8 cellular contexts compared by ENCODE assay signal in genomic region chr1:173866462-173866861, GRCh38. TPM values are rescaled to one million over a fixed set of nuclear protein-coding genes. Genes with fewer than 3 reads are reported as not detected.
DNase-seq lines count a peak whose midpoint lies in the region; ATAC-seq, FAIRE-seq and TF ChIP-seq lines count a peak whose summit lies in the region.

No MANE protein-coding gene starts in this region.

- H2BK12ac ChIP-seq in H1 (ENCODE audit: low read depth, low read length) (no peak overlapping the region), neuronal stem cell (ENCODE audit: low read length) (no peak overlapping the region)

- H2BK15ac ChIP-seq in H1 (ENCODE audit: low read length) (no peak overlapping the region), neuronal stem cell (ENCODE audit: low read length) (no peak overlapping the region)

- H3K4me1 ChIP-seq in OCI-LY3 (ENCODE audit: low read length), result peaks cover 61% of the 10 kb centered on the region
- peaks cover 2 to 10% (median 4%) of the 10 kb centered on the region in 4 experiments; a peak in 5 of 7 replicates for H3K4me1 ChIP-seq in H1 (replicated peaks in 1 of 4; ENCODE audit: control insufficient read depth in 3 of 4, insufficient read depth in 4 of 4, low read length in 3 of 4)
- H3K4me1 ChIP-seq in neuronal stem cell (ENCODE audit: control insufficient read depth in 2 of 2, insufficient read depth in 1 of 2, low read depth in 1 of 2, low read length in 2 of 2), result peaks cover 4 to 11% of the 10 kb centered on the region in 2 donors

- peaks cover 3% of the 10 kb centered on the region for H3K23me2 ChIP-seq in H1 (ENCODE audit: low read depth, low read length)

- no peak for TF ChIP-seq RAD21 in H1 (IDR thresholded peaks at IDR 0.05 in 1 of 2, conservative IDR thresholded peaks at IDR 0.05 in 1 of 2; ENCODE audit: low read depth in 2 of 2, low read length in 2 of 2)

- H3K4me2 ChIP-seq in OCI-LY3 (ENCODE audit: low read length) (peak overlapping the region; percentile 95), H1 (ENCODE audit: insufficient read depth in 1 of 2, low read depth in 2 of 2, low read length in 2 of 2) (peak overlapping the region; percentile 68 to 95), neuronal stem cell (ENCODE audit: insufficient read depth, low read length, poor library complexity, severe bottlenecking) (peak overlapping the region; percentile 89)

- H3K4ac ChIP-seq in H1 (replicated peaks; ENCODE audit: insufficient read length, low read depth, low read length) (peak overlapping the region; percentile 44), neuronal stem cell (ENCODE audit: low read length) (no peak overlapping the region)

- H2BK120ac ChIP-seq in H1 (replicated peaks; ENCODE audit: low read depth, low read length) (no peak overlapping the region), neuronal stem cell (ENCODE audit: low read depth, low read length) (no peak overlapping the region)

- H3K18ac ChIP-seq in H1 (ENCODE audit: extremely low read depth, low read length) (no peak overlapping the region), neuronal stem cell (ENCODE audit: low read length) (no peak overlapping the region)

- H3K9me3 ChIP-seq in OCI-LY3 (ENCODE audit: insufficient read depth, low read length) (no peaks in the 10 kb centered on the region), H1 (ENCODE audit: insufficient read depth in 2 of 2, low read depth in 1 of 2, low read length in 1 of 2) (no peaks in the 10 kb centered on the region), neuronal stem cell (replicated peaks in 1 of 2; ENCODE audit: control insufficient read depth in 2 of 2, insufficient read depth in 1 of 2, low read depth in 1 of 2, low read length in 2 of 2) (no peaks in the 10 kb centered on the region)

- H3K27me3 ChIP-seq in OCI-LY3 (ENCODE audit: low read depth, low read length) (no peaks in the 10 kb centered on the region), H1 (replicated peaks in 1 of 4; ENCODE audit: control insufficient read depth in 3 of 4, extremely low read depth in 1 of 4, insufficient read depth in 3 of 4, low read length in 3 of 4) (no peaks in the 10 kb centered on the region), neuronal stem cell (ENCODE audit: control insufficient read depth in 3 of 3, insufficient read depth in 3 of 3, low read depth in 1 of 3, low read length in 3 of 3) (no peaks in the 10 kb centered on the region)

- H3K14ac ChIP-seq in H1 (ENCODE audit: insufficient read length) (no peak overlapping the region), neuronal stem cell (ENCODE audit: low read length) (no peak overlapping the region)

- no peak overlapping the region for H2AFZ ChIP-seq in OCI-LY3 (ENCODE audit: low read depth, low read length)
- no peak overlapping the region for H2AFZ ChIP-seq in H1 (ENCODE audit: low read length)
- no peak overlapping the region for H2AFZ ChIP-seq in neuronal stem cell (ENCODE audit: low read length)

- peak; percentile 20 for DNase-seq in EL
- DNase-seq in H1 (ENCODE audit: low read depth in 1 of 2, low spot score in 2 of 2), result no peak
- no peak for DNase-seq in neuronal stem cell (ENCODE audit: low spot score)
- no peak for DNase-seq in DMS114 treated with DMSO at 0.1 percent for 48 hours (lab: John Stamatoyannopoulos, UW; ENCODE audit: unreplicated experiment)
- DNase-seq in activated CD4-positive, alpha-beta T cell treated with anti-CD3 and anti-CD28 coated beads, Interleukin-2, amount 50 U/mL, for 48 hours, result no peak

- POLR2A ChIA-PET in H1 (lab: Charles Lee; ENCODE audit: partially characterized antibody), result interaction anchor here (0.9 to 13.3 kb wide), 19 partner anchors 10 to 373 kb away, joined by 3 to 475 read pairs (median 13); partner anchors contain the start of genes CENPL, DARS2 and RC3H1

- H3K9ac ChIP-seq in OCI-LY3 (ENCODE audit: low read length), result peak overlapping the region; percentile 90
- peak overlapping the region; percentile 97 to 99 (median 97) for H3K9ac ChIP-seq in H1 (replicated peaks in 1 of 4; ENCODE audit: extremely low read depth in 1 of 4, low read depth in 3 of 4, low read length in 3 of 4)
- no peak overlapping the region for H3K9ac ChIP-seq in neuronal stem cell (ENCODE audit: low read depth, low read length, poor library complexity)

- FAIRE-seq in H1 (lab: Jason Lieb, UNC), result no peak

- H2AK5ac ChIP-seq in H1 (ENCODE audit: low read depth, low read length), result no peak overlapping the region
- no peak overlapping the region for H2AK5ac ChIP-seq in neuronal stem cell (ENCODE audit: low read depth, low read length)

- peaks cover 57% of the 10 kb centered on the region for H3K36me3 ChIP-seq in OCI-LY3 (replicated peaks; ENCODE audit: low read depth, low read length)
- H3K36me3 ChIP-seq in H1 (ENCODE audit: control insufficient read depth in 2 of 4, insufficient read depth in 4 of 4, low read length in 3 of 4), result peaks cover 29 to 59% (median 44%) of the 10 kb centered on the region in 4 experiments
- peaks cover 19 to 76% of the 10 kb centered on the region in 2 donors for H3K36me3 ChIP-seq in neuronal stem cell (replicated peaks in 1 of 2; ENCODE audit: control insufficient read depth in 2 of 2, insufficient read depth in 2 of 2, low read length in 2 of 2)

- CTCF ChIA-PET in H1 (lab: Charles Lee; ENCODE audit: partially characterized antibody), result no interaction called here

- H3K56ac ChIP-seq in H1 (replicated peaks; ENCODE audit: insufficient read length, low read depth, low read length), result peak overlapping the region; percentile 42

- H3K27ac ChIP-seq in OCI-LY3 (ENCODE audit: low read length), result peak overlapping the region; percentile 82
- peak overlapping the region; percentile 92 for H3K27ac ChIP-seq in H1 (ENCODE audit: low read depth, low read length)
- no peak overlapping the region for H3K27ac ChIP-seq in neuronal stem cell (replicated peaks; ENCODE audit: low read length)

- TF ChIP-seq EP300 in H1 (IDR thresholded peaks at IDR 0.05; ENCODE audit: borderline replicate concordance in 1 of 2, low read depth in 2 of 2, low read length in 2 of 2), result no peak

- H3K4me3 ChIP-seq in OCI-LY3 (ENCODE audit: low read length), result peak overlapping the region; percentile 90
- H3K4me3 ChIP-seq in H1 (ENCODE audit: extremely low read depth in 1 of 4, insufficient read depth in 2 of 4, low read depth in 3 of 4, low read length in 4 of 4), result peak overlapping the region; percentile 90 to 100 (median 92)
- peak overlapping the region; percentile 86 to 97 for H3K4me3 ChIP-seq in neuronal stem cell (ENCODE audit: low read length in 2 of 2)

- ATAC-seq in GM21526 (IDR thresholded peaks at IDR 0.05; ENCODE audit: low FRiP score, unreplicated experiment), result no peak
- no peak for ATAC-seq in HG02588 (IDR thresholded peaks at IDR 0.05; ENCODE audit: unreplicated experiment)

- no peak overlapping the region for H2BK20ac ChIP-seq in H1 (ENCODE audit: low read length)

- H2BK5ac ChIP-seq in H1 (ENCODE audit: low read depth, low read length), result peak overlapping the region; percentile 98; the same call in 1 of the 2 replicates
- no peak overlapping the region for H2BK5ac ChIP-seq in neuronal stem cell (ENCODE audit: low read length)

- H4K91ac ChIP-seq in H1 (replicated peaks; ENCODE audit: insufficient read length, low read length) (no peak overlapping the region), neuronal stem cell (ENCODE audit: low read depth, low read length, poor library complexity) (no peak overlapping the region)

- H4K8ac ChIP-seq in H1 (ENCODE audit: extremely low read depth, insufficient read depth, low read length) (no peak overlapping the region), neuronal stem cell (ENCODE audit: low read depth, low read length) (no peak overlapping the region)

- peak overlapping the region; percentile 60 for H4K5ac ChIP-seq in H1 (ENCODE audit: insufficient read length, low read depth, low read length)

- H3K23ac ChIP-seq in H1 (ENCODE audit: insufficient read length) (no peak overlapping the region), neuronal stem cell (ENCODE audit: low read depth, low read length, poor library complexity) (no peak overlapping the region)

- peaks cover 43% of the 10 kb centered on the region for H4K20me1 ChIP-seq in OCI-LY3 (ENCODE audit: insufficient read depth, low read length)
- H4K20me1 ChIP-seq in H1 (replicated peaks in 1 of 2; ENCODE audit: control insufficient read depth in 1 of 2, insufficient read depth in 2 of 2, low read length in 2 of 2), result peaks cover 7 to 11% of the 10 kb centered on the region in 2 experiments

- TF ChIP-seq CTCF in OCI-LY3 (IDR thresholded peaks at IDR 0.05; ENCODE audit: low read depth, low read length), result no peak
- no peak for TF ChIP-seq CTCF in H1 (IDR thresholded peaks at IDR 0.05; ENCODE audit: control extremely low read depth in 1 of 3, insufficient read depth in 1 of 3, low read depth in 1 of 3, low read length in 3 of 3)

- peaks cover 37% of the 10 kb centered on the region for H3K79me2 ChIP-seq in OCI-LY3 (ENCODE audit: low read length)
- peaks cover 0 to 49% of the 10 kb centered on the region in 2 experiments; a peak in 3 of 4 replicates for H3K79me2 ChIP-seq in H1 (ENCODE audit: control insufficient read depth in 1 of 2, insufficient read depth in 2 of 2, low read length in 2 of 2)

- TF ChIP-seq POLR2A in H1 (IDR thresholded peaks at IDR 0.05; ENCODE audit: control extremely low read depth in 1 of 2, low read depth in 2 of 2, low read length in 2 of 2), result peak in 1 of 2 experiments; percentile 37; a peak in 2 of 3 replicates

- H3K79me1 ChIP-seq in H1 (ENCODE audit: low read depth, low read length) (no peaks in the 10 kb centered on the region; the same call in 1 of the 2 replicates), neuronal stem cell (ENCODE audit: low read depth, low read length) (no peaks in the 10 kb centered on the region)

- 0% methylated on average over 1 of the region's 1 CpG; no CpG with 5 or more reads in 1 of the 2 experiments for WGBS in H1 (ENCODE audit: extremely low coverage in 1 of 2, insufficient coverage in 1 of 2, insufficient read length in 1 of 2, insufficient replicate concordance in 2 of 2, low coverage in 1 of 2, low lambda C conversion rate in 2 of 2, missing lambda C conversion rate in 1 of 2), 2 experiments
- no CpG with 5 or more reads among the region's 1 CpG for WGBS in neuronal stem cell (ENCODE audit: extremely low coverage in 2 of 2, insufficient read length in 2 of 2, insufficient replicate concordance in 1 of 2), 2 donors

RNA-seq across cellular contexts. Expression of gene GAS5, which starts 1.3 kb away (rescaled TPM):
- total RNA-seq in H1 (2021; fragmentation: NEBNext Ultra II Directional; extraction: Animal tissue kit (Norgen Biotek cat#: 25700)), result 763 and 799 TPM in 2 replicates
- 716 and 1,238 TPM in 2 replicates for polyA plus RNA-seq in H1 (2011; rRNA removed)
- 1,318 TPM for polyA plus RNA-seq in H1 (2011; cell fraction: cytosol; rRNA removed)
- 616 TPM for polyA plus RNA-seq in H1 (2011; cell fraction: nucleus; rRNA removed)
- 903 to 1,125 TPM (median 1,026 TPM) in 4 replicates for polyA plus RNA-seq in H1 (2012, experiment 1 of 2)
- 245 TPM for polyA plus RNA-seq in H1 (2012, experiment 2 of 2)
- 730 TPM for polyA plus RNA-seq in H1 (2013, experiment 1 of 2)
- polyA plus RNA-seq in H1 (2013, experiment 2 of 2), result 658 TPM
- 674 and 729 TPM in 2 replicates for polyA minus RNA-seq in H1 (2011; rRNA and poly(A)+ RNA removed)
- 428 TPM for polyA minus RNA-seq in H1 (2011; cell fraction: cytosol; rRNA and poly(A)+ RNA removed)
- polyA minus RNA-seq in H1 (2011; cell fraction: nucleus; rRNA and poly(A)+ RNA removed), result 1,795 TPM
- polyA plus RNA-seq in neuronal stem cell (2013, experiment 1 of 2), result 477 TPM
- polyA plus RNA-seq in neuronal stem cell (2013, experiment 2 of 2), result 503 TPM

RNA-seq across cellular contexts. Expression of gene ZBTB37, which starts 1.7 kb away (rescaled TPM):
- total RNA-seq in H1 (2021; fragmentation: NEBNext Ultra II Directional; extraction: Animal tissue kit (Norgen Biotek cat#: 25700)), result 11.3 and 12.5 TPM in 2 replicates
- polyA plus RNA-seq in H1 (2011; rRNA removed), result 1.6 and 1.7 TPM in 2 replicates
- 2.5 TPM for polyA plus RNA-seq in H1 (2011; cell fraction: cytosol; rRNA removed)
- polyA plus RNA-seq in H1 (2011; cell fraction: nucleus; rRNA removed), result 5.2 TPM
- polyA plus RNA-seq in H1 (2012, experiment 1 of 2), result 1.6 to 4.6 TPM (median 2.8 TPM) in 4 replicates
- polyA plus RNA-seq in H1 (2012, experiment 2 of 2), result 0.14 TPM
- 3.3 TPM for polyA plus RNA-seq in H1 (2013, experiment 1 of 2)
- polyA plus RNA-seq in H1 (2013, experiment 2 of 2), result 2.8 TPM
- polyA minus RNA-seq in H1 (2011; rRNA and poly(A)+ RNA removed), result 27.7 and 32.6 TPM in 2 replicates
- polyA minus RNA-seq in H1 (2011; cell fraction: cytosol; rRNA and poly(A)+ RNA removed), result 5.9 TPM
- polyA minus RNA-seq in H1 (2011; cell fraction: nucleus; rRNA and poly(A)+ RNA removed), result 15.9 TPM
- polyA plus RNA-seq in neuronal stem cell (2013, experiment 1 of 2), result 3.4 TPM
- polyA plus RNA-seq in neuronal stem cell (2013, experiment 2 of 2), result 3.7 TPM

RNA-seq across cellular contexts. Expression of gene CENPL, which starts 41.8 kb away (rescaled TPM):
- total RNA-seq in H1 (2021; fragmentation: NEBNext Ultra II Directional; extraction: Animal tissue kit (Norgen Biotek cat#: 25700)), result 16.0 and 16.3 TPM in 2 replicates
- 4.5 and 6.6 TPM in 2 replicates for polyA plus RNA-seq in H1 (2011; rRNA removed)
- polyA plus RNA-seq in H1 (2011; cell fraction: cytosol; rRNA removed), result 7.6 TPM
- 4.0 TPM for polyA plus RNA-seq in H1 (2011; cell fraction: nucleus; rRNA removed)
- polyA plus RNA-seq in H1 (2012, experiment 1 of 2), result 8.6 to 11.3 TPM (median 10.5 TPM) in 4 replicates
- polyA plus RNA-seq in H1 (2012, experiment 2 of 2), result 4.4 TPM
- polyA plus RNA-seq in H1 (2013, experiment 1 of 2), result 8.6 TPM
- 8.5 TPM for polyA plus RNA-seq in H1 (2013, experiment 2 of 2)
- 18.1 and 23.7 TPM in 2 replicates for polyA minus RNA-seq in H1 (2011; rRNA and poly(A)+ RNA removed)
- 10.5 TPM for polyA minus RNA-seq in H1 (2011; cell fraction: cytosol; rRNA and poly(A)+ RNA removed)
- 19.5 TPM for polyA minus RNA-seq in H1 (2011; cell fraction: nucleus; rRNA and poly(A)+ RNA removed)
- 13.5 TPM for polyA plus RNA-seq in neuronal stem cell (2013, experiment 1 of 2)
- polyA plus RNA-seq in neuronal stem cell (2013, experiment 2 of 2), result 14.0 TPM

RNA-seq across cellular contexts. Expression of gene DARS2, which starts 42.0 kb away (rescaled TPM):
- 35.2 and 35.7 TPM in 2 replicates for total RNA-seq in H1 (2021; fragmentation: NEBNext Ultra II Directional; extraction: Animal tissue kit (Norgen Biotek cat#: 25700))
- 15.8 and 21.0 TPM in 2 replicates for polyA plus RNA-seq in H1 (2011; rRNA removed)
- polyA plus RNA-seq in H1 (2011; cell fraction: cytosol; rRNA removed), result 24.2 TPM
- polyA plus RNA-seq in H1 (2011; cell fraction: nucleus; rRNA removed), result 19.2 TPM
- 20.1 to 31.2 TPM (median 23.7 TPM) in 4 replicates for polyA plus RNA-seq in H1 (2012, experiment 1 of 2)
- 4.2 TPM for polyA plus RNA-seq in H1 (2012, experiment 2 of 2)
- polyA plus RNA-seq in H1 (2013, experiment 1 of 2), result 29.8 TPM
- 29.5 TPM for polyA plus RNA-seq in H1 (2013, experiment 2 of 2)
- 43.8 and 46.7 TPM in 2 replicates for polyA minus RNA-seq in H1 (2011; rRNA and poly(A)+ RNA removed)
- 22.6 TPM for polyA minus RNA-seq in H1 (2011; cell fraction: cytosol; rRNA and poly(A)+ RNA removed)
- 33.5 TPM for polyA minus RNA-seq in H1 (2011; cell fraction: nucleus; rRNA and poly(A)+ RNA removed)
- 16.5 TPM for polyA plus RNA-seq in neuronal stem cell (2013, experiment 1 of 2)
- 17.2 TPM for polyA plus RNA-seq in neuronal stem cell (2013, experiment 2 of 2)

RNA-seq across cellular contexts. Expression of gene SERPINC1, which starts 50.7 kb away (rescaled TPM):
- total RNA-seq in H1 (2021; fragmentation: NEBNext Ultra II Directional; extraction: Animal tissue kit (Norgen Biotek cat#: 25700)), result not detected in 2 replicates
- polyA plus RNA-seq in H1 (2011; rRNA removed), result 0.08 TPM in 1 of 2 replicates, not detected in the other
- not detected for polyA plus RNA-seq in H1 (2011; cell fraction: cytosol; rRNA removed)
- polyA plus RNA-seq in H1 (2011; cell fraction: nucleus; rRNA removed), result not detected
- polyA plus RNA-seq in H1 (2012, experiment 1 of 2), result not detected in 4 replicates
- polyA plus RNA-seq in H1 (2012, experiment 2 of 2), result not detected
- polyA plus RNA-seq in H1 (2013, experiment 1 of 2), result not detected
- polyA plus RNA-seq in H1 (2013, experiment 2 of 2), result not detected
- 0.20 TPM in 1 of 2 replicates, not detected in the other for polyA minus RNA-seq in H1 (2011; rRNA and poly(A)+ RNA removed)
- polyA minus RNA-seq in H1 (2011; cell fraction: cytosol; rRNA and poly(A)+ RNA removed), result not detected
- not detected for polyA minus RNA-seq in H1 (2011; cell fraction: nucleus; rRNA and poly(A)+ RNA removed)
- polyA plus RNA-seq in neuronal stem cell (2013, experiment 1 of 2), result 0.13 TPM
- 0.04 TPM for polyA plus RNA-seq in neuronal stem cell (2013, experiment 2 of 2)
